In genomic region chr12:92143280-92143679, GRCh38 we compare ENCODE assay signal across 1 cellular context.
TF ChIP-seq lines count a peak whose summit lies in the region.

No MANE protein-coding gene starts in this region.

TF ChIP-seq in IMR-90, 13 proteins besides CTCF, POLR2A, EP300 and RAD21 (continued from another document):
- no peak for TF ChIP-seq ELK1 (IDR thresholded peaks at IDR 0.05; ENCODE audit: borderline replicate concordance, low read depth, low read length)
TF ChIP-seq in IMR-90: peak in this region for 0.
